14 cellular contexts compared by ENCODE assay signal in the genomic region with DNA sequence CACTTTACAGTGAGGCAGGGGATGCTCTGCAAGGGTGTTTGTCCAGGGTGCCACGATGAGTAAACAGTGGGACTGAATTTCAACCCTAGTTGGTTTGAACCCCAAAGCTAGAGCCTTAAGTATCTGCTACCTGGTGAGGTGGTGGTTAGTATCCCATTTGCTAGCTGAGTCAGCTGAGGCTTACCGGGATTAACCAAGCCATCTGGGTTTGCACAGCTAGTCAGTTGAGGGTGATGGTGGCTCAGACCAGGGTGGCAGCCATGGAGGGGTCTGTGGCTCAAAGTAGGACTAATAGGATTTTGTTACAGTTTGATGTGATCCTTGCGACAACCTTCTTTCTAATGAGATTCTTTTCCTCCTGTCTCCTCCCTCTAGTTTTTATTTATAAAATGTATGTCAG. TPM values are rescaled to one million over a fixed set of nuclear protein-coding genes. Genes with fewer than 3 reads are reported as not detected.
A peak's percentile ranks its signal among the peaks of the same experiment; 100 is the strongest.
DNase-seq lines count a peak whose midpoint lies in the region; FAIRE-seq and TF ChIP-seq lines count a peak whose summit lies in the region.
"Had no signal": no experiment of that assay in that cellular context is flagged by ENCODE, and none has a peak within 500 bp of the region (broad histone marks: within the 10 kb centered on the region; RNA-seq: fewer than 3 reads in every experiment).

No MANE protein-coding gene starts in this region.

- peak; percentile 35 for DNase-seq in Daoy (ENCODE audit: low read depth)
- DNase-seq in NCI-H82 treated with DMSO at 0.1 percent for 48 hours (lab: John Stamatoyannopoulos, UW; ENCODE audit: unreplicated experiment), result peak; percentile 82
- no peak for DNase-seq in chondrocyte (ENCODE audit: low spot score)
- no peak for DNase-seq in H54 (ENCODE audit: insufficient read length, low spot score)
- DNase-seq in NCI-H226, result no peak
- no peak for DNase-seq in occipital lobe (lab: John Stamatoyannopoulos, UW)
- DNase-seq in progenitor cell of endocrine pancreas (ENCODE audit: low spot score, unreplicated experiment), result no peak
- DNase-seq: activated CD4-positive, alpha-beta T cell treated with anti-CD3 and anti-CD28 coated beads, Interleukin-2, amount 10 ng/mL, durations not matched to agents 7 days and 5 days; mesendoderm; NCI-H2081 treated with DMSO at 0.1 percent for 48 hours; NCI-H774; Right ventricle myocardium superior had no signal

- no peak for FAIRE-seq in H54 (lab: Jason Lieb, UNC)

- peaks cover 64% of the 10 kb centered on the region for H3K4me1 Mint-ChIP-seq in chondrocyte (ENCODE audit: low read depth)
- peaks cover 38% of the 10 kb centered on the region for H3K4me1 Mint-ChIP-seq in nephron
- peaks cover 28% of the 10 kb centered on the region for H3K4me1 Mint-ChIP-seq in progenitor cell of endocrine pancreas (ENCODE audit: low read depth)

- TF ChIP-seq POLR2A in H54 (IDR thresholded peaks at IDR 0.05; ENCODE audit: low read depth, low read length), result no peak

- H3K9me3 Mint-ChIP-seq in chondrocyte (ENCODE audit: low read depth) (peaks cover 6% of the 10 kb centered on the region), nephron (peaks cover 23% of the 10 kb centered on the region), progenitor cell of endocrine pancreas (ENCODE audit: low read depth) (peaks cover 5% of the 10 kb centered on the region)

- H3K36me3 Mint-ChIP-seq in chondrocyte (ENCODE audit: low read depth) (peaks cover 11% of the 10 kb centered on the region), nephron (ENCODE audit: low read depth) (peaks cover 45% of the 10 kb centered on the region), progenitor cell of endocrine pancreas (ENCODE audit: insufficient read depth) (peaks cover 11% of the 10 kb centered on the region)

- no peak overlapping the region for H3K27ac Mint-ChIP-seq in chondrocyte (ENCODE audit: unreplicated experiment)
- peak overlapping the region; percentile 3 to 10 (median 3) for H3K27ac Mint-ChIP-seq in nephron
- H3K27ac Mint-ChIP-seq in progenitor cell of endocrine pancreas, result no peak overlapping the region
- H3K27ac Mint-ChIP-seq: activated CD4-positive, alpha-beta T cell treated with anti-CD3 and anti-CD28 coated beads, Interleukin-2, amount 10 ng/mL, durations not matched to agents 7 days and 5 days; dendritic cell treated with granulocyte-macrophage colony-stimulating factor and Interleukin-4, amounts not matched to agents 40 ng/mL and 50 ng/mL, for 4 days had no signal

- no peaks in the 10 kb centered on the region for H3K27me3 Mint-ChIP-seq in chondrocyte (ENCODE audit: low read depth)
- no peaks in the 10 kb centered on the region for H3K27me3 Mint-ChIP-seq in nephron (ENCODE audit: low read depth)
- H3K27me3 Mint-ChIP-seq in progenitor cell of endocrine pancreas, result no peaks in the 10 kb centered on the region

- no peak for TF ChIP-seq CTCF in chondrocyte (IDR thresholded peaks at IDR 0.05)
- TF ChIP-seq CTCF in nephron (IDR thresholded peaks at IDR 0.05; ENCODE audit: unreplicated experiment in 3 of 3), result no peak
- TF ChIP-seq CTCF in progenitor cell of endocrine pancreas (IDR thresholded peaks at IDR 0.05; ENCODE audit: unreplicated experiment), result no peak

- H3K4me3 Mint-ChIP-seq in chondrocyte (ENCODE audit: unreplicated experiment) (peak overlapping the region; percentile 80), nephron (peak overlapping the region; percentile 85 to 94 (median 93)), progenitor cell of endocrine pancreas (ENCODE audit: low read depth) (no peak overlapping the region)
- H3K4me3 Mint-ChIP-seq: activated CD4-positive, alpha-beta T cell treated with anti-CD3 and anti-CD28 coated beads, Interleukin-2, amount 10 ng/mL, durations not matched to agents 7 days and 5 days; dendritic cell treated with granulocyte-macrophage colony-stimulating factor and Interleukin-4, amounts not matched to agents 40 ng/mL and 50 ng/mL, for 4 days had no signal

RNA-seq across cellular contexts. Expression of gene EVC, which starts 1.9 kb away (rescaled TPM):
- total RNA-seq in Daoy (2014; rRNA removed; shearing (Covaris generic)), result 18.3 and 25.7 TPM in 2 replicates
- total RNA-seq in chondrocyte (37.6 to 40.0 TPM (median 39.8 TPM) in 3 replicates), occipital lobe (5.1 TPM), progenitor cell of endocrine pancreas (30.2 and 33.3 TPM in 2 replicates)

RNA-seq across cellular contexts. Expression of gene EVC2, which starts 4.6 kb away (rescaled TPM):
- total RNA-seq in Daoy (2014; rRNA removed; shearing (Covaris generic)), result 4.4 and 6.5 TPM in 2 replicates
- total RNA-seq in chondrocyte (2.8 to 5.5 TPM (median 5.5 TPM) in 3 replicates), occipital lobe (2.5 TPM), progenitor cell of endocrine pancreas (14.1 and 14.4 TPM in 2 replicates)

Comparison
In these comparisons a context has a peak if more than half of its experiments do, and no peak if none do; other contexts are left out.
1. DNase-seq: peak in Daoy (single experiment) and NCI-H82 treated with DMSO at 0.1 percent for 48 hours (single experiment); none in chondrocyte (single experiment), H54 (single experiment), NCI-H226 (single experiment), occipital lobe (single experiment) and progenitor cell of endocrine pancreas (single experiment).
2. H3K27ac Mint-ChIP-seq: peak in nephron (3 of 3); none in chondrocyte (single experiment) and progenitor cell of endocrine pancreas (single experiment).